13 cellular contexts compared by ENCODE assay signal in the genomic region with DNA sequence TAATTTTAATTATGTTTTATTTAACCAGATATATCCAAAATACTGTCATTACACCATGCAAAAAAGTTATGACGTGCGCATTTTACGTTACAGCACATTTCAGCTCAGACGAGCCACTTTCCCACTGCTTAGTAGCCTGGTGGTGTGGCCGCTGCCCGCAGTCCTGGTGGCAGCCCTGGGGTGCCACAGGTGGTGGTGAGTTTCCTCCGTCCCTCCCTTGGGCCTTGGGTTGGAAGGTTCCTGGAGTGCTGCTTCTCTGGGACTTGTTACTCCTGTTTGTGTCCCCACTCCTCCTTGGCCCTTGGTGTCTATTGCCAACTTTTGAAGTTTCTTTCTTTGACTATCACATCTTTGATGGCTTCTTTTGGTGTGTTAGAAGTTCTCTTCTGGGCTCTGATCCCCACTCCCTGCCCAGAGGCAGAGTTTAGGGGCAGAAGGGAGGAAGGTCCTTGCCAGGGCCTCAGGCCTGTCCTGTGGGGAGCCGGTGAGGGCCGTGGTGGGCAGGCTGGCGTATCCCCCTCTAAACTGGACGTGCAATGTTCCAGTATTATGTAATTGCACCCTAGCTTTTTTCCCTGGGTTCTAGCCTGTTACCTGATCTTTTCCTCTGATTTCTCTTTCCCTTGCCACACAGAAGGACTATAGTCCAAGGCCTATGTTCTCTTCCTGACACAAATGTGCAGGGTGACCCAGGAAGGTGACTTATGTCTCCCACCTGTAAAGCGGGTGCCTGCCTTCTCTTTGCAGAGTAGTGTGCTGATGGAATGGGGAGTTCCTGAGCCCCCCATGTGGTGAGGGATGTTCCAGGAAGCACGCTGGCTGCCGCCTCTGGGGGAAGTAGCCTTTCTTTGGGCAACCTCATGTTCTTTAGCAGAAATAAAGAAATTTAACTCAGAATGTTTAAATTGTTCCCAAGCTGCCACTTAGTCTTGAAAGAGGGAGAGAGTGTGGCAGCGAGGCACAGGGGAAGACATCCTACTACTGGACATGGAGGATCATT. TPM values are rescaled to one million over a fixed set of nuclear protein-coding genes. Genes with fewer than 3 reads are reported as not detected.
DNase-seq lines count a peak whose midpoint lies in the region; ATAC-seq, FAIRE-seq and TF ChIP-seq lines count a peak whose summit lies in the region.
"Had no signal": no experiment of that assay in that cellular context is flagged by ENCODE, and none has a peak within 500 bp of the region (broad histone marks: within the 10 kb centered on the region; RNA-seq: fewer than 3 reads in every experiment).

No MANE protein-coding gene starts in this region.

- TF ChIP-seq CTCF in A549 (IDR thresholded peaks at IDR 0.05): no peak
- TF ChIP-seq CTCF in colonic mucosa (IDR thresholded peaks at IDR 0.05): no peak
- TF ChIP-seq CTCF in neural progenitor cell (IDR thresholded peaks at IDR 0.05): no peak

- H3K36me3 ChIP-seq in colonic mucosa (no peaks in the 10 kb centered on the region), neural progenitor cell (no peaks in the 10 kb centered on the region)
- H3K36me3 ChIP-seq: pancreas had no signal

- peaks cover 29% of the 10 kb centered on the region for H3K36me3 Mint-ChIP-seq in neural progenitor cell

- H3K9ac ChIP-seq in colonic mucosa (ENCODE audit: low read depth in 2 of 2, low read length in 2 of 2) (no peak overlapping the region), neural progenitor cell (no peak overlapping the region)

- H3K79me2 ChIP-seq in neural progenitor cell (ENCODE audit: low read depth): peaks cover 94% of the 10 kb centered on the region

- peaks cover 13% of the 10 kb centered on the region for H3K9me3 Mint-ChIP-seq in neural progenitor cell

- peaks cover 2% of the 10 kb centered on the region for H3K27me3 Mint-ChIP-seq in neural progenitor cell (ENCODE audit: insufficient read depth, low read depth)

- peaks cover 22% of the 10 kb centered on the region for H3K4me1 Mint-ChIP-seq in neural progenitor cell

- H3K4me3 ChIP-seq in A549: no peak overlapping the region
- no peak overlapping the region for H3K4me3 ChIP-seq in colonic mucosa
- H3K4me3 ChIP-seq in neural progenitor cell: no peak overlapping the region
- H3K4me3 ChIP-seq: pancreas had no signal

- POLR2A ChIA-PET in A549 (lab: Yijun Ruan, JAX): interaction anchor here (0.6 kb wide), 1 partner anchor 21 kb away, joined by 5 read pairs; no protein-coding TSS in a partner anchor

- H3K4me2 ChIP-seq in A549: peak overlapping the region; percentile 45
- no peak overlapping the region for H3K4me2 ChIP-seq in neural progenitor cell

- peaks cover 84% of the 10 kb centered on the region for H3K4me1 ChIP-seq in A549
- peaks cover 21% of the 10 kb centered on the region for H3K4me1 ChIP-seq in colonic mucosa
- peaks cover 4% of the 10 kb centered on the region for H3K4me1 ChIP-seq in neural progenitor cell

- TF ChIP-seq RAD21 in A549 (conservative IDR thresholded peaks at IDR 0.05 in 1 of 2, IDR thresholded peaks at IDR 0.05 in 1 of 2): no peak

- ATAC-seq in A549: peak in 1 of 2 experiments; percentile 15; a peak in 1 of 6 replicates

- no peak overlapping the region for H3K4me3 Mint-ChIP-seq in neural progenitor cell

- H3K9me3 ChIP-seq in A549 (no peaks in the 10 kb centered on the region), colonic mucosa (no peaks in the 10 kb centered on the region), neural progenitor cell (ENCODE audit: low read depth) (no peaks in the 10 kb centered on the region)
- H3K9me3 ChIP-seq: pancreas had no signal

- DNase-seq in A549 (ENCODE audit: low read depth in 1 of 2, low spot score in 1 of 2): no peak
- no peak for DNase-seq in GM12891 (ENCODE audit: insufficient read length, low spot score)
- DNase-seq in colonic mucosa: no peak
- no peak for DNase-seq in neural progenitor cell (ENCODE audit: low spot score)
- DNase-seq in frontal cortex (ENCODE audit: low spot score in 2 of 2): no peak
- no peak for DNase-seq in SK-N-DZ (ENCODE audit: low spot score)
- DNase-seq in NCI-H1105 (lab: John Stamatoyannopoulos, UW): no peak
- no peak for DNase-seq in NCI-H128 (lab: John Stamatoyannopoulos, UW; ENCODE audit: unreplicated experiment)
- DNase-seq: activated CD4-positive, alpha-beta T cell treated with anti-CD3 and anti-CD28 coated beads for 1 hour; activated T-cell treated with anti-CD3 and anti-CD28 coated beads, Interleukin-2, amount 50 U/mL, for 48 hours; stimulated activated CD8-positive, alpha-beta memory T cell treated with anti-CD3 and anti-CD28 coated beads, Interleukin-4, amount 100 ng/mL, for 48 hours; SW 1271 had no signal

- H3K27me3 ChIP-seq in colonic mucosa (no peaks in the 10 kb centered on the region), neural progenitor cell (no peaks in the 10 kb centered on the region)
- H3K27me3 ChIP-seq: pancreas had no signal

- H3F3A ChIP-seq in neural progenitor cell (ENCODE audit: low read depth): no peaks in the 10 kb centered on the region

- H3K27ac Mint-ChIP-seq in neural progenitor cell: peak overlapping the region; percentile 29

- CTCF ChIA-PET in A549 (lab: Yijun Ruan, JAX): interaction anchor here (0.7 to 1.4 kb wide), 4 partner anchors 22 to 257 kb away, joined by 3 to 4 read pairs (median 4); no protein-coding TSS in a partner anchor

- TF ChIP-seq EP300 in A549 (IDR thresholded peaks at IDR 0.05): no peak

- WGBS in A549 (ENCODE audit: missing lambda C conversion rate): 93% methylated on average over 15 of the region's 15 CpGs

- FAIRE-seq in A549 (lab: Jason Lieb, UNC) (no peak), GM12891 (lab: Jason Lieb, UNC) (peak; percentile 54), frontal cortex (lab: Jason Lieb, UNC) (no peak)
- FAIRE-seq: pancreas had no signal

- TF ChIP-seq POLR2A in A549 (IDR thresholded peaks at IDR 0.05; ENCODE audit: low read length) (no peak), GM12891 (IDR thresholded peaks at IDR 0.05; ENCODE audit: low read depth, low read length) (no peak)

- H2AFZ ChIP-seq in neural progenitor cell (replicated peaks): no peak overlapping the region

- peak overlapping the region; percentile 46 to 70; a peak in 4 of 6 replicates for H3K27ac ChIP-seq in A549
- H3K27ac ChIP-seq in colonic mucosa: peak overlapping the region; percentile 13
- no peak overlapping the region for H3K27ac ChIP-seq in neural progenitor cell

- peaks cover 66% of the 10 kb centered on the region for H4K20me1 ChIP-seq in neural progenitor cell (ENCODE audit: low read depth)

- intact Hi-C loops in colonic mucosa (cut with DNase I): no loop called here

TF ChIP-seq in A549, 52 proteins besides CTCF, POLR2A, EP300 and RAD21 (continues in another document):
- TF ChIP-seq JUNB (IDR thresholded peaks at IDR 0.05) (no peak), FOXS1 (CRISPR knock-in tag; IDR thresholded peaks at IDR 0.05) (no peak), HDAC2 (IDR thresholded peaks at IDR 0.05) (no peak), RNF2 (IDR thresholded peaks at IDR 0.05; ENCODE audit: borderline replicate concordance, low read depth) (no peak), BHLHE40 (IDR thresholded peaks at IDR 0.05; ENCODE audit: low read depth, low read length) (no peak), NPAS2 (CRISPR knock-in tag; IDR thresholded peaks at IDR 0.05; ENCODE audit: borderline replicate concordance) (no peak), CBX8 (IDR thresholded peaks at IDR 0.05) (no peak), HES2 (IDR thresholded peaks at IDR 0.05) (no peak)

TF ChIP-seq in GM12891, 5 proteins besides CTCF, POLR2A, EP300 and RAD21:
- TF ChIP-seq SPI1 (IDR thresholded peaks at IDR 0.05; ENCODE audit: low read depth, low read length) (no peak), POU2F2 (IDR thresholded peaks at IDR 0.05; ENCODE audit: low read depth, low read length) (no peak), POLR2AphosphoS5 (IDR thresholded peaks at IDR 0.05; ENCODE audit: low read depth, low read length) (no peak), TAF1 (IDR thresholded peaks at IDR 0.05; ENCODE audit: low read depth, low read length) (no peak), PAX5 (IDR thresholded peaks at IDR 0.05; ENCODE audit: insufficient read depth, low read length, severe bottlenecking) (no peak)

RNA-seq across cellular contexts. Expression of gene MPRIP, which starts 8.4 kb away (rescaled TPM):
- polyA plus RNA-seq in A549 (2011; rRNA removed) (147 and 200 TPM in 2 replicates), A549 (2017; fragmentation: RNase III; extraction: RNeasy Plus Mini Kit Qiagen cat#74134 plus additional on column Dnase treatment) (192 to 240 TPM (median 228 TPM) in 3 replicates)
- 170 and 183 TPM in 2 replicates for polyA plus RNA-seq in A549 (2012; cell fraction: cytosol; rRNA removed)
- polyA plus RNA-seq in A549 (2012; cell fraction: nucleus; rRNA removed): 347 and 385 TPM in 2 replicates
- 215 and 250 TPM in 2 replicates for polyA minus RNA-seq in A549 (2011; rRNA and poly(A)+ RNA removed)
- 68.5 TPM for polyA plus RNA-seq in GM12891 (2012; ENCODE audit: low read depth, missing spikeins)
- total RNA-seq in colonic mucosa (100 to 1,000 TPM; 146 to 211 TPM), neural progenitor cell (ENCODE audit: low replicate concordance) (42.1 and 65.0 TPM in 2 replicates), frontal cortex (131 TPM)
- 63.4 and 64.5 TPM in 2 replicates for polyA plus RNA-seq in SK-N-DZ (2014; cell fraction: cytosol; rRNA removed)
- 46.4 and 125 TPM in 2 replicates for polyA plus RNA-seq in SK-N-DZ (2014; cell fraction: nucleus; rRNA removed)
